Comparison of ENCODE assay signal across 23 cellular contexts in the genomic region with DNA sequence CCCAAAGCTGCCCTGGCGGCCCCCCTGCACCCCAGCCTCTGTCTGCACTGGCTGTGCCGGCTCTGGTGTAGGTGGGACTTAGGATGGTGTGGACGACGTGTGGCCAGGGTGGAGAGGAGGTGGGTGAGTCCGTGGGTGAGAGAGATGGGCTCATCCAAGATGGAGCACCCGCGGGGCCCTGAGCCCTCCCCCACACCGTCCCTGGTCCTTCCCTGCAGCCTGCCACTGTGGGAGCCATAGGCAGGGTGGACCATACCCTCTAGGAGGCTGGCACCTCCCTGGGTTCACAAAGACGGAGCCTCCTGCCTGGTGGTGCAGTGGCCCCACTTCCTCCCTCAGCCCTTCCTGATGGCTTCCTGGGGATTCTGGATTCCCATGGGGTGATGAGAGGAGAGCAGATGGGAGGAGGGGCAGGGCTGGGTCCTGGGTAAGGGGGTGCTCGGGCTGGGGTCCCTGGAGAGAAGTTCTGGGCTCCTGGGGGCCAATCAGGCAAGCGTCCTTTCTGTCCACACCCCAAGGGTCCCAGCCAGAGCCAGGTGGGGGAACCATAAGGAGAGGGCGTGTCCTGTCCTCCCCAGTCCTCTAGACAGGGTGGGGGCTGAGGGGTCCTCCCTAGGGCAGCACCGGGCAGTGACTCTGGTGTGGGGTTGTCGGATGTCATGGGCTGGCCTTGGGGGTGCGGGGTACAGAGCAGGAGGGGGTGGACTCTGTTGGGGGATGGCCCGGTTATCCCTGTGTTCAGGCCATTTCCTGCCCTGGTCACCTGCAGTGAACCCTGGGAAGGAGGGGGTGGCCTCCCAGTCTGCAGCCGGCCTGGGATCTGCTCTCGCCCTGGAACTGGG.
DNase-seq lines count a peak whose midpoint lies in the region; ATAC-seq and TF ChIP-seq lines count a peak whose summit lies in the region.
"Had no signal": no experiment of that assay in that cellular context is flagged by ENCODE, and none has a peak within 500 bp of the region (broad histone marks: within the 10 kb centered on the region; RNA-seq: fewer than 3 reads in every experiment).

No MANE protein-coding gene starts in this region.

- peak overlapping the region; percentile 44 to 55 for H3K4me3 Mint-ChIP-seq in stimulated activated naive B cell treated with anti-CD40 and anti-IgM and Interleukin-4, amounts not matched to agents 10 μg/mL and 1 μg/mL and 100 μg/mL, for 72 hours
- H3K4me3 Mint-ChIP-seq: CD8-positive, alpha-beta memory T cell had no signal

- no peak overlapping the region for H3K4me2 ChIP-seq in neuronal stem cell (ENCODE audit: insufficient read depth, low read length, poor library complexity, severe bottlenecking)
- H3K4me2 ChIP-seq: BLaER1 treated with 17β-estradiol and CSF1 and Interleukin-3, amounts not matched to agents 10 nM and 100 nM had no signal

- no peak overlapping the region for H2AFZ ChIP-seq in neuronal stem cell (ENCODE audit: low read length)

- no peak overlapping the region for H3K27ac ChIP-seq in left ventricle myocardium inferior (replicated peaks)
- no peak overlapping the region for H3K27ac ChIP-seq in gastroesophageal sphincter
- H3K27ac ChIP-seq in neuronal stem cell (replicated peaks; ENCODE audit: low read length) = no peak overlapping the region
- no peak overlapping the region for H3K27ac ChIP-seq in tibial nerve
- H3K27ac ChIP-seq: 22Rv1; BLaER1 treated with 17β-estradiol and CSF1 and Interleukin-3, amounts not matched to agents 10 nM and 100 nM; Peyer's patch had no signal

- no peak for TF ChIP-seq EP300 in gastroesophageal sphincter (IDR thresholded peaks at IDR 0.05)
- no peak for TF ChIP-seq EP300 in tibial nerve (IDR thresholded peaks at IDR 0.05)

- no peak overlapping the region for H2BK120ac ChIP-seq in neuronal stem cell (ENCODE audit: low read depth, low read length)

- no peak overlapping the region for H3K14ac ChIP-seq in neuronal stem cell (ENCODE audit: low read length)

- H2BK5ac ChIP-seq in neuronal stem cell (ENCODE audit: low read length) = no peak overlapping the region

- H3K23ac ChIP-seq in neuronal stem cell (ENCODE audit: low read depth, low read length, poor library complexity) = no peak overlapping the region

- whole genome bisulfite sequencing in gastroesophageal sphincter (ENCODE audit: low coverage in 1 of 2), 2 donors = 82% methylated on average over 2 of the region's 18 CpGs; no CpG with 5 or more reads in 1 of the 2 donors
- no CpG with 5 or more reads among the region's 18 CpGs for WGBS in neuronal stem cell (ENCODE audit: extremely low coverage in 2 of 2, insufficient read length in 2 of 2, insufficient replicate concordance in 1 of 2), 2 donors
- WGBS in tibial nerve, 2 donors = 77 to 79% methylated on average over 10 to 13 of the region's 18 CpGs

- peak overlapping the region; percentile 44 for H3K9ac ChIP-seq in neuronal stem cell (ENCODE audit: low read depth, low read length, poor library complexity)
- H3K9ac ChIP-seq: BLaER1 treated with 17β-estradiol and CSF1 and Interleukin-3, amounts not matched to agents 10 nM and 100 nM had no signal

- peaks cover under 1% of the 10 kb centered on the region in 2 donors for H3K9me3 Mint-ChIP-seq in stimulated activated naive B cell treated with anti-CD40 and anti-IgM and Interleukin-4, amounts not matched to agents 10 μg/mL and 1 μg/mL and 100 μg/mL, for 72 hours
- H3K9me3 Mint-ChIP-seq: IgD-negative memory B cell had no signal

- no peak overlapping the region for H3K18ac ChIP-seq in neuronal stem cell (ENCODE audit: low read length)

- H3K9me3 ChIP-seq in left ventricle myocardium inferior (replicated peaks) = peaks cover 19% of the 10 kb centered on the region
- peaks cover 0 to 19% (median 0%) of the 10 kb centered on the region in 3 donors for H3K9me3 ChIP-seq in gastroesophageal sphincter
- peaks cover 0 to 40% of the 10 kb centered on the region in 2 donors for H3K9me3 ChIP-seq in neuronal stem cell (replicated peaks in 1 of 2; ENCODE audit: control insufficient read depth in 2 of 2, insufficient read depth in 1 of 2, low read depth in 1 of 2, low read length in 2 of 2)
- H3K9me3 ChIP-seq in tibial nerve = peaks cover 0 to 59% (median 0%) of the 10 kb centered on the region in 4 donors
- H3K9me3 ChIP-seq: BLaER1 treated with 17β-estradiol and CSF1 and Interleukin-3, amounts not matched to agents 10 nM and 100 nM; Peyer's patch had no signal

- H4K8ac ChIP-seq in neuronal stem cell (ENCODE audit: low read depth, low read length) = no peak overlapping the region

- H3K36me3 Mint-ChIP-seq in stimulated activated naive B cell treated with anti-CD40 and anti-IgM and Interleukin-4, amounts not matched to agents 10 μg/mL and 1 μg/mL and 100 μg/mL, for 72 hours = peaks cover 21 to 28% of the 10 kb centered on the region in 2 donors
- H3K36me3 Mint-ChIP-seq: CD8-positive, alpha-beta memory T cell; IgD-negative memory B cell had no signal

- no peak for TF ChIP-seq POLR2A in gastroesophageal sphincter (IDR thresholded peaks at IDR 0.05)
- no peak for TF ChIP-seq POLR2A in tibial nerve (IDR thresholded peaks at IDR 0.05)

- no peak overlapping the region for H3K4ac ChIP-seq in neuronal stem cell (ENCODE audit: low read length)

- no peaks in the 10 kb centered on the region for H3K79me1 ChIP-seq in neuronal stem cell (ENCODE audit: low read depth, low read length)

- H4K91ac ChIP-seq in neuronal stem cell (ENCODE audit: low read depth, low read length, poor library complexity) = no peak overlapping the region

- no peaks in the 10 kb centered on the region for H3K36me3 ChIP-seq in left ventricle myocardium inferior
- no peaks in the 10 kb centered on the region for H3K36me3 ChIP-seq in gastroesophageal sphincter
- H3K36me3 ChIP-seq in neuronal stem cell (replicated peaks in 1 of 2; ENCODE audit: control insufficient read depth in 2 of 2, insufficient read depth in 2 of 2, low read length in 2 of 2) = no peaks in the 10 kb centered on the region
- no peaks in the 10 kb centered on the region for H3K36me3 ChIP-seq in tibial nerve
- H3K36me3 ChIP-seq: BLaER1 treated with 17β-estradiol and CSF1 and Interleukin-3, amounts not matched to agents 10 nM and 100 nM; Peyer's patch had no signal

- TF ChIP-seq CTCF in left ventricle myocardium inferior (IDR thresholded peaks at IDR 0.05; ENCODE audit: borderline replicate concordance) (no peak), gastroesophageal sphincter (IDR thresholded peaks at IDR 0.05) (no peak), tibial nerve (IDR thresholded peaks at IDR 0.05) (no peak)

- no peak overlapping the region for H2BK12ac ChIP-seq in neuronal stem cell (ENCODE audit: low read length)

- H3K4me1 ChIP-seq in left ventricle myocardium inferior (no peaks in the 10 kb centered on the region), gastroesophageal sphincter (no peaks in the 10 kb centered on the region), neuronal stem cell (ENCODE audit: control insufficient read depth in 2 of 2, insufficient read depth in 1 of 2, low read depth in 1 of 2, low read length in 2 of 2) (no peaks in the 10 kb centered on the region), tibial nerve (no peaks in the 10 kb centered on the region)
- H3K4me1 ChIP-seq: BLaER1 treated with 17β-estradiol and CSF1 and Interleukin-3, amounts not matched to agents 10 nM and 100 nM; Peyer's patch had no signal

- intact Hi-C loops in Right ventricle myocardium inferior (cut with DNase I) = no loop called here
- intact Hi-C loops in left ventricle myocardium inferior (cut with micrococcal nuclease) = no loop called here

- H3K27me3 Mint-ChIP-seq in stimulated activated naive B cell treated with anti-CD40 and anti-IgM and Interleukin-4, amounts not matched to agents 10 μg/mL and 1 μg/mL and 100 μg/mL, for 72 hours = no peaks in the 10 kb centered on the region
- H3K27me3 Mint-ChIP-seq: IgD-negative memory B cell had no signal

- no peak overlapping the region for H2BK15ac ChIP-seq in neuronal stem cell (ENCODE audit: low read length)

- H3K4me1 Mint-ChIP-seq in stimulated activated naive B cell treated with anti-CD40 and anti-IgM and Interleukin-4, amounts not matched to agents 10 μg/mL and 1 μg/mL and 100 μg/mL, for 72 hours = peaks cover 7 to 34% of the 10 kb centered on the region in 2 donors

- DNase-seq in Right ventricle myocardium inferior (ENCODE audit: missing footprints) = peak; percentile 55
- DNase-seq in left ventricle myocardium inferior = no peak
- DNase-seq in neuronal stem cell (ENCODE audit: low spot score) = no peak
- DNase-seq in stimulated activated naive B cell treated with anti-CD40 and anti-IgM and Interleukin-4, amounts not matched to agents 10 μg/mL and 1 μg/mL and 100 μg/mL, for 72 hours = no peak
- no peak for DNase-seq in foreskin melanocyte
- DNase-seq in tibial nerve (ENCODE audit: low spot score in 2 of 2) = no peak
- no peak for DNase-seq in activated T-cell treated with anti-CD3 and anti-CD28 coated beads, Interleukin-2, amount 50 U/mL, for 48 hours
- DNase-seq: ACHN, Calu3, DMS153, GOT3, MV-4-11, NCI-H1105 treated with DMSO at 0.1 percent for 48 hours, NCI-H2029 treated with DMSO at 0.1 percent for 48 hours, NCI-H2171, NCI-H345, NCI-H524 treated with DMSO at 0.1 percent for 48 hours had no signal

- no peak overlapping the region for H2AK5ac ChIP-seq in neuronal stem cell (ENCODE audit: low read depth, low read length)

- peak overlapping the region; percentile 25 for H3K27ac Mint-ChIP-seq in stimulated activated naive B cell treated with anti-CD40 and anti-IgM and Interleukin-4, amounts not matched to agents 10 μg/mL and 1 μg/mL and 100 μg/mL, for 72 hours
- H3K27ac Mint-ChIP-seq: CD8-positive, alpha-beta memory T cell; IgD-negative memory B cell had no signal

- no peak overlapping the region for H3K4me3 ChIP-seq in left ventricle myocardium inferior
- H3K4me3 ChIP-seq in gastroesophageal sphincter = no peak overlapping the region
- H3K4me3 ChIP-seq in neuronal stem cell (ENCODE audit: low read length in 2 of 2) = no peak overlapping the region
- no peak overlapping the region for H3K4me3 ChIP-seq in tibial nerve
- H3K4me3 ChIP-seq: BLaER1 treated with 17β-estradiol and CSF1 and Interleukin-3, amounts not matched to agents 10 nM and 100 nM; Peyer's patch had no signal

- peaks cover 20% of the 10 kb centered on the region for H3K27me3 ChIP-seq in left ventricle myocardium inferior (ENCODE audit: low read depth)
- peaks cover 16% of the 10 kb centered on the region for H3K27me3 ChIP-seq in gastroesophageal sphincter
- peaks cover 0 to 4% (median 0%) of the 10 kb centered on the region in 3 experiments for H3K27me3 ChIP-seq in neuronal stem cell (ENCODE audit: control insufficient read depth in 3 of 3, insufficient read depth in 3 of 3, low read depth in 1 of 3, low read length in 3 of 3)
- no peaks in the 10 kb centered on the region for H3K27me3 ChIP-seq in tibial nerve
- H3K27me3 ChIP-seq: BLaER1 treated with 17β-estradiol and CSF1 and Interleukin-3, amounts not matched to agents 10 nM and 100 nM; Peyer's patch had no signal

- no peak for ATAC-seq in Right ventricle myocardium inferior
- ATAC-seq in gastroesophageal sphincter = peak; percentile 11
- no peak for ATAC-seq in stimulated activated naive B cell treated with anti-CD40 and anti-IgM and Interleukin-4, amounts not matched to agents 10 μg/mL and 1 μg/mL and 100 μg/mL, for 72 hours (replicated peaks)
